ENCODE assay signal across 28 cellular contexts in the genomic region with DNA sequence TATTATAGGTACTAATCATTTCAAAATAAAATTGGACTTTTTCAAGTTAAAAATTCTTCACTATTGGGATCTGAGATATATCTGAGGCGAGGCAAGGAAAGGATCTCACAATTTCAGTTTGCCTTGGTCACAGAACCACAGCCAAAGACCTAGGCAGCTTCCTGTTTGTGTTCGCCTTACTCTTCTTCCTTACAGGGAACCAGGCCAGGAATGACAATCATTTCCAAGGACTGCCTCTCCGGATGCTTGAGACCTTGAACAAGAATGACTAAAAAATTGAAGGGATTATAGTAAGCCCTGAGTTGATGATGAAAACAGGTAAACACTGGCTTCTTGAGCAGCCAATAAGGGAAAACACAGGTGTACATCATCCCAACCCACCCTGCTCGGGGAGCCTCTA.
"Had no signal": no experiment of that assay in that cellular context is flagged by ENCODE, and none has a peak within 500 bp of the region (broad histone marks: within the 10 kb centered on the region; RNA-seq: fewer than 3 reads in every experiment).

No MANE protein-coding gene starts in this region.

- H3K36me3 Mint-ChIP-seq: stimulated activated effector memory CD8-positive, alpha-beta T cell treated with anti-CD3 and anti-CD28 coated beads, Interleukin-12 subunit alpha, Interleukin-12 subunit beta, amount 100 ng/mL, for 72 hours had no signal

- H3K27ac Mint-ChIP-seq: activated T-cell treated with anti-CD3 and anti-CD28 coated beads, Interleukin-2, amount 50 U/mL, for 24 hours; nephron progenitor cell; stimulated activated effector memory CD8-positive, alpha-beta T cell treated with anti-CD3 and anti-CD28 coated beads, Interleukin-12 subunit alpha, Interleukin-12 subunit beta, amount 100 ng/mL, for 72 hours; stimulated activated naive CD8-positive, alpha-beta T cell treated with anti-CD3 and anti-CD28 coated beads, Interleukin-15, Interleukin-2, amounts not matched to agents 100 ng/mL and 50 ng/mL, for 24 hours; T-helper 1 cell treated with Interleukin-12 subunit alpha and Interleukin-12 subunit beta and Interleukin-4 antibody, amounts not matched to agents 30 μg/mL and 1 μg/mL, for 36 hours had no signal

- H3K4me3 ChIP-seq: colonic mucosa, dorsolateral prefrontal cortex, left lung, lung, thoracic aorta had no signal

- H3K36me3 ChIP-seq: colonic mucosa, left lung, thoracic aorta, WERI-Rb-1 had no signal

- H3K4me1 Mint-ChIP-seq: activated T-helper 17 cell treated with anti-CD3 and anti-CD28 coated beads, Interleukin-2, amount 50 U/mL, for 72 hours; central memory CD8-positive, alpha-beta T cell; stimulated activated effector memory CD8-positive, alpha-beta T cell treated with anti-CD3 and anti-CD28 coated beads, Interleukin-12 subunit alpha, Interleukin-12 subunit beta, amount 100 ng/mL, for 72 hours had no signal

- H3K27me3 Mint-ChIP-seq: activated T-cell treated with anti-CD3 and anti-CD28 coated beads, Interleukin-2, amount 50 U/mL, for 24 hours; central memory CD8-positive, alpha-beta T cell had no signal

- H3K9me3 Mint-ChIP-seq: activated T-cell treated with anti-CD3 and anti-CD28 coated beads, Interleukin-2, amount 50 U/mL, for 24 hours; central memory CD8-positive, alpha-beta T cell; nephron progenitor cell; stimulated activated effector memory CD8-positive, alpha-beta T cell treated with anti-CD3 and anti-CD28 coated beads, Interleukin-12 subunit alpha, Interleukin-12 subunit beta, amount 100 ng/mL, for 72 hours; stimulated activated naive CD8-positive, alpha-beta T cell treated with anti-CD3 and anti-CD28 coated beads, Interleukin-15, Interleukin-2, amounts not matched to agents 100 ng/mL and 50 ng/mL, for 24 hours; T-helper 1 cell treated with Interleukin-12 subunit alpha and Interleukin-12 subunit beta and Interleukin-4 antibody, amounts not matched to agents 30 μg/mL and 1 μg/mL, for 36 hours had no signal

- H3K4me3 Mint-ChIP-seq: activated T-cell treated with anti-CD3 and anti-CD28 coated beads, Interleukin-2, amount 50 U/mL, for 24 hours; activated T-helper 17 cell treated with anti-CD3 and anti-CD28 coated beads, Interleukin-2, amount 50 U/mL, for 72 hours; central memory CD8-positive, alpha-beta T cell; stimulated activated effector memory CD8-positive, alpha-beta T cell treated with anti-CD3 and anti-CD28 coated beads, Interleukin-12 subunit alpha, Interleukin-12 subunit beta, amount 100 ng/mL, for 72 hours; stimulated activated naive CD8-positive, alpha-beta T cell treated with anti-CD3 and anti-CD28 coated beads, Interleukin-15, Interleukin-2, amounts not matched to agents 100 ng/mL and 50 ng/mL, for 24 hours; T-helper 1 cell treated with Interleukin-12 subunit alpha and Interleukin-12 subunit beta and Interleukin-4 antibody, amounts not matched to agents 30 μg/mL and 1 μg/mL, for 36 hours had no signal

- H3K27me3 ChIP-seq: colonic mucosa, dorsolateral prefrontal cortex, left lung had no signal

- H3K27ac ChIP-seq: colonic mucosa, dorsolateral prefrontal cortex, left lung, thoracic aorta, WERI-Rb-1 had no signal

- DNase-seq: activated CD4-positive, alpha-beta T cell treated with anti-CD3 and anti-CD28 coated beads for 48 hours; activated CD4-positive, alpha-beta T cell treated with anti-CD3 and anti-CD28 coated beads, Interleukin-2, amount 50 U/mL, for 48 hours; activated CD8-positive, alpha-beta memory T cell treated with anti-CD3 and anti-CD28 coated beads, Interleukin-2, amount 50 U/mL, for 4 hours; activated gamma-delta T cell treated with Interleukin-2 at 50 U/mL for 16 hours; activated naive CD4-positive, alpha-beta T cell treated with anti-CD3 and anti-CD28 coated beads, Interleukin-2, amount 50 U/mL, for 16 hours; activated T-cell treated with anti-CD3 and anti-CD28 coated beads, Interleukin-2, amount 50 U/mL, for 24 hours; colonic mucosa; dorsolateral prefrontal cortex; effector memory CD4-positive, alpha-beta T cell; head of caudate nucleus; hippocampal formation; left lung; nephron progenitor cell; nucleus accumbens; right cardiac atrium; small intestine; stimulated activated CD4-positive, alpha-beta T cell treated with anti-CD3 and anti-CD28 coated beads, Interleukin-4, amount 100 ng/mL, for 24 hours; SW 1271; T-helper 9 cell; trophoblast cell had no signal

- H3K9me3 ChIP-seq: colonic mucosa, left lung, thoracic aorta had no signal

- H3K4me1 ChIP-seq: colonic mucosa, left lung had no signal
